In genomic region chr2:215377283-215377682, GRCh38 we compare ENCODE assay signal across 2 cellular contexts.
TF ChIP-seq lines count a peak whose summit lies in the region.

No MANE protein-coding gene starts in this region.

TF ChIP-seq in WTC11, 78 proteins besides CTCF, POLR2A, EP300 and RAD21:
- TF ChIP-seq CDX4 (CRISPR knock-in tag; IDR thresholded peaks at IDR 0.05; ENCODE audit: borderline replicate concordance): 0 out of 2 replicates have a peak, but pooled peaks have one; percentile 4
- no peak for TF ChIP-seq JAZF1 (CRISPR knock-in tag; IDR thresholded peaks at IDR 0.05)
- TF ChIP-seq, protein P1, sequence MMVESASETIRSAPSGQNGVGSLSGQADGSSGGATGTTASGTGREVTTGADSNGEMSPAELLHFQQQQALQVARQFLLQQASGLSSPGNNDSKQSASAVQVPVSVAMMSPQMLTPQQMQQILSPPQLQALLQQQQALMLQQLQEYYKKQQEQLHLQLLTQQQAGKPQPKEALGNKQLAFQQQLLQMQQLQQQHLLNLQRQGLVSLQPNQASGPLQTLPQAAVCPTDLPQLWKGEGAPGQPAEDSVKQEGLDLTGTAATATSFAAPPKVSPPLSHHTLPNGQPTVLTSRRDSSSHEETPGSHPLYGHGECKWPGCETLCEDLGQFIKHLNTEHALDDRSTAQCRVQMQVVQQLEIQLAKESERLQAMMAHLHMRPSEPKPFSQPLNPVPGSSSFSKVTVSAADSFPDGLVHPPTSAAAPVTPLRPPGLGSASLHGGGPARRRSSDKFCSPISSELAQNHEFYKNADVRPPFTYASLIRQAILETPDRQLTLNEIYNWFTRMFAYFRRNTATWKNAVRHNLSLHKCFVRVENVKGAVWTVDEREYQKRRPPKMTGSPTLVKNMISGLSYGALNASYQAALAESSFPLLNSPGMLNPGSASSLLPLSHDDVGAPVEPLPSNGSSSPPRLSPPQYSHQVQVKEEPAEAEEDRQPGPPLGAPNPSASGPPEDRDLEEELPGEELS (CRISPR knock-in tag; IDR thresholded peaks at IDR 0.05): no peak

TF ChIP-seq in endothelial cell of umbilical vein, 7 proteins besides CTCF, POLR2A, EP300 and RAD21:
- TF ChIP-seq, protein P2, sequence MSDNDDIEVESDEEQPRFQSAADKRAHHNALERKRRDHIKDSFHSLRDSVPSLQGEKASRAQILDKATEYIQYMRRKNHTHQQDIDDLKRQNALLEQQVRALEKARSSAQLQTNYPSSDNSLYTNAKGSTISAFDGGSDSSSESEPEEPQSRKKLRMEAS (IDR thresholded peaks at IDR 0.05; ENCODE audit: insufficient read depth, insufficient read length): no peak
- TF ChIP-seq EZH2 (IDR thresholded peaks at IDR 0.05; ENCODE audit: borderline replicate concordance, low read depth, low read length, severe bottlenecking): no peak
- no peak for TF ChIP-seq FOS (IDR thresholded peaks at IDR 0.05; ENCODE audit: borderline replicate concordance, insufficient read depth, low read length)
- TF ChIP-seq GATA2 (IDR thresholded peaks at IDR 0.05; ENCODE audit: insufficient read depth, insufficient read length, low read depth, low read length): no peak
- no peak for TF ChIP-seq POLR2AphosphoS5 (IDR thresholded peaks at IDR 0.05; ENCODE audit: insufficient read depth, low read depth, low read length)
- no peak for TF ChIP-seq MYC (IDR thresholded peaks at IDR 0.05; ENCODE audit: low read depth, low read length)
- TF ChIP-seq JUN (IDR thresholded peaks at IDR 0.05; ENCODE audit: borderline replicate concordance, insufficient read depth, insufficient read length, low read depth): no peak
